Comparison of ENCODE assay signal across 1 cellular context in genomic region chr2:238124488-238125126, GRCh38.
TF ChIP-seq lines count a peak whose summit lies in the region.

No MANE protein-coding gene starts in this region.

TF ChIP-seq in H1, 55 proteins besides CTCF, POLR2A, EP300 and RAD21:
- no peak for TF ChIP-seq BACH1 (IDR thresholded peaks at IDR 0.05; ENCODE audit: low read length)
- TF ChIP-seq KDM1A (IDR thresholded peaks at IDR 0.05; ENCODE audit: borderline replicate concordance, low read length): peak; percentile 64; the same call in 1 of the 2 replicates
